Comparison of ENCODE assay signal across 11 cellular contexts in genomic region chr16:87297407-87297806, GRCh38.
"Had no signal": no experiment of that assay in that cellular context is flagged by ENCODE, and none has a peak within 500 bp of the region (broad histone marks: within the 10 kb centered on the region; RNA-seq: fewer than 3 reads in every experiment).

No MANE protein-coding gene starts in this region.

- H3K4me1 ChIP-seq: suprapubic skin, thyroid gland, uterus had no signal

- H3K4me2 ChIP-seq: hepatocyte, smooth muscle cell had no signal

- DNase-seq: foreskin melanocyte, left ventricle myocardium superior, ovary, uterus had no signal

- H3K9me3 ChIP-seq: ovary, suprapubic skin, thyroid gland, uterus had no signal

- H2AFZ ChIP-seq: hepatocyte had no signal

- H3K4me3 ChIP-seq: coronary artery, hepatocyte, lung, ovary, smooth muscle cell, suprapubic skin, thyroid gland, uterus had no signal

- H3K36me3 ChIP-seq: ovary, suprapubic skin, thyroid gland, uterus had no signal

- H3K27ac ChIP-seq: coronary artery, hepatocyte, ovary, suprapubic skin, thyroid gland, uterus had no signal

- ATAC-seq: left colon had no signal

- H3K27me3 ChIP-seq: hepatocyte, ovary, suprapubic skin, thyroid gland, uterus had no signal
